ENCODE assay signal across 8 cellular contexts in the genomic region with DNA sequence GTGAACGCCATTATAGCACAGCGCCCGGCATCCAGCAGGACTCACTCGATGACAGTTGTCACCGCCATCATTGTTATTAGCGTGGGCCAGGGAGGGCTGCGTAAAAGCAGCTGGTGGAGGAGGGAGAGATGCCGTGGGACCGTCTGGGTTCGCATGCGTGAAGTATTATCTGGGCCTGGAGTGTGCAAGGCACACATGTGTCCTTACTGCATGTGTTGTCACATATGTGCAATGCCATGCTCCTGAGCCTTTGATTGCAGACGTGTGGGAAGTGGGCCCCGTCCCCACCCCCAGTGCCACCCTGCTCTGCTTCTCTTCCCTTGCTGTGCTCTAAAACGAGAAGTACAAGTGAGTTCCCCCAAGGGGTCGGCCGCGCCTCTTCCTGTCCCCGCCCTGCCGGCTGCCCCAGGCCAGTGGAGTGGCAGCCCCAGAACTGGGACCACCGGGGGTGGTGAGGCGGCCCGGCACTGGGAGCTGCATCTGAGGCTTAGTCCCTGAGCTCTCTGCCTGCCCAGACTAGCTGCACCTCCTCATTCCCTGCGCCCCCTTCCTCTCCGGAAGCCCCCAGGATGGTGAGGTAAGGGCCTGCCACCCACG.
A peak's percentile ranks its signal among the peaks of the same experiment; 100 is the strongest.
DNase-seq lines count a peak whose midpoint lies in the region; ATAC-seq and TF ChIP-seq lines count a peak whose summit lies in the region.

A gene (plus strand): TSS at position 413 of the 597 bp plus-strand sequence. CDS start 157 bp downstream, at position 570.

- TF ChIP-seq POLR2A in GM10847 (IDR thresholded peaks at IDR 0.05; ENCODE audit: extremely low read depth, insufficient read length) = peak; percentile 93
- peak; percentile 80 for TF ChIP-seq POLR2A in NB4 (IDR thresholded peaks at IDR 0.05; ENCODE audit: extremely low read depth, insufficient read length)

- TF ChIP-seq CTCF in NB4 (IDR thresholded peaks at IDR 0.05; ENCODE audit: low read depth, low read length) = no peak

- H3K27ac ChIP-seq in layer of hippocampus (ENCODE audit: low read depth, low read length) = peak within 1 kb of the TSS; percentile 83

- no peaks in the 10 kb centered on the region for H3K27me3 ChIP-seq in layer of hippocampus (ENCODE audit: control insufficient read depth, insufficient read depth, low read length)

- DNase-seq in NB4 (ENCODE audit: low read depth) (peak; percentile 90), NCI-H774 (lab: John Stamatoyannopoulos, UW) (no peak)
- DNase-seq in activated naive CD4-positive, alpha-beta T cell treated with anti-CD3 and anti-CD28 coated beads, Interleukin-2, amount 50 U/mL, for 16 hours = peak; percentile 68
- peak; percentile 81 for DNase-seq in stimulated activated naive CD8-positive, alpha-beta T cell treated with anti-CD3 and anti-CD28 coated beads, Interleukin-15, Interleukin-2, amounts not matched to agents 100 U/mL and 50 U/mL, for 24 hours

- ATAC-seq in stimulated activated naive CD8-positive, alpha-beta T cell treated with anti-CD3 and anti-CD28 coated beads, Interleukin-15, Interleukin-2, amounts not matched to agents 100 U/mL and 50 U/mL, for 24 hours = peak; percentile 34
- ATAC-seq in GM18519 (IDR thresholded peaks at IDR 0.05; ENCODE audit: low FRiP score, unreplicated experiment) (no peak), HG02642 (IDR thresholded peaks at IDR 0.05; ENCODE audit: poor library complexity, unreplicated experiment) (no peak)

- peak within 1 kb of the TSS; percentile 79 for H3K4me3 ChIP-seq in NB4 (ENCODE audit: low read depth, low read length)
